Comparison of ENCODE assay signal across 1 cellular context in the genomic region with DNA sequence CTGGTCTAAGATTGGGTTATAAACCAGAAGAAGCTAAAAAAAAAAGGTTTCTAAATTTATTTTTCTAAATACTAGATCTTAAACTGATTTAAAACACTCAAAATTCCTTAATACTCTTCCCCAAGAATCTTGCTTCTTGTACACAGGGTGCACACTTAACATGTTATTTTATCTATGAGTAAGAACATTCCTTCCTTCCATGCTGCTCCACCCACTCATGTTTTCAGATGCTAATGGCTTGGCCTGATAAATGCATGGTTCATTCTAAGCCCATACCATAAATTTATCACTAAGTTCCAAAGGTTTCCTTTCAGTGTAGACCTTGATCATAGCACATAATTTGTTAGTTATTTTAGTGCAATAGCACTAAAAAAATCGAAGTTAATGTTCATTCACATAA.
A peak's percentile ranks its signal among the peaks of the same experiment; 100 is the strongest.
TF ChIP-seq lines count a peak whose summit lies in the region.

No MANE protein-coding gene starts in this region.

TF ChIP-seq in K562, 482 proteins besides CTCF, POLR2A, EP300 and RAD21 (continued from another document):
- TF ChIP-seq ZNF436 (CRISPR knock-in tag; IDR thresholded peaks at IDR 0.05): no peak
- TF ChIP-seq TCF3 (CRISPR knock-in tag; IDR thresholded peaks at IDR 0.05): peak; percentile 53; the same call in 1 of the 2 replicates
- peak; percentile 37; the same call in 1 of the 2 replicates for TF ChIP-seq JUND (IDR thresholded peaks at IDR 0.05; ENCODE audit: borderline replicate concordance, low read depth, low read length)
- no peak for TF ChIP-seq JUND (tag; IDR thresholded peaks at IDR 0.05; ENCODE audit: borderline replicate concordance, low read depth, low read length)
- peak; percentile 69 for TF ChIP-seq CBFA2T3 (IDR thresholded peaks at IDR 0.05)
- no peak for TF ChIP-seq NRF1 (conservative IDR thresholded peaks at IDR 0.05 in 1 of 2, IDR thresholded peaks at IDR 0.05 in 1 of 2)
